35 cellular contexts compared by ENCODE assay signal in genomic region chr1:165402517-165403111, GRCh38. TPM values are rescaled to one million over a fixed set of nuclear protein-coding genes. Genes with fewer than 3 reads are reported as not detected.
"Had no signal": no experiment of that assay in that cellular context is flagged by ENCODE, and none has a peak within 500 bp of the region (broad histone marks: within the 10 kb centered on the region; RNA-seq: fewer than 3 reads in every experiment).

No MANE protein-coding gene starts in this region.

- H3K4me1 Mint-ChIP-seq: naive B cell had no signal

- H3K9me3 Mint-ChIP-seq: effector memory CD8-positive, alpha-beta T cell; mesothelial cell of epicardium; naive B cell; natural killer cell treated with Interleukin-12 subunit alpha and Interleukin-12 subunit beta and Interleukin-15 and Interleukin-18, amount 100 ng/mL, for 72 hours; neural crest cell; stimulated activated naive CD8-positive, alpha-beta T cell treated with anti-CD3 and anti-CD28 coated beads, Interleukin-15, amount 100 ng/mL, for 72 hours; type B pancreatic cell had no signal

- FAIRE-seq: endometrium, islet of Langerhans had no signal

- H3K36me3 Mint-ChIP-seq: mesothelial cell of epicardium; naive B cell; natural killer cell treated with Interleukin-12 subunit alpha and Interleukin-12 subunit beta and Interleukin-15 and Interleukin-18, amount 100 ng/mL, for 72 hours; type B pancreatic cell had no signal

- H3K27me3 ChIP-seq: suprapubic skin, thyroid gland had no signal

- H3K4me3 Mint-ChIP-seq: effector memory CD8-positive, alpha-beta T cell; mesothelial cell of epicardium; naive B cell; natural killer cell treated with Interleukin-12 subunit alpha and Interleukin-12 subunit beta and Interleukin-15 and Interleukin-18, amount 100 ng/mL, for 72 hours; neural crest cell; stimulated activated naive CD8-positive, alpha-beta T cell treated with anti-CD3 and anti-CD28 coated beads, Interleukin-15, amount 100 ng/mL, for 72 hours; type B pancreatic cell had no signal

- H3K9me3 ChIP-seq: esophagus squamous epithelium, heart right ventricle, left lung, mucosa of descending colon, suprapubic skin, thyroid gland had no signal

- H3K4me1 ChIP-seq: left lung, parathyroid adenoma, thyroid gland had no signal

- H3K27ac Mint-ChIP-seq: effector memory CD8-positive, alpha-beta T cell; mesothelial cell of epicardium; naive B cell; natural killer cell treated with Interleukin-12 subunit alpha and Interleukin-12 subunit beta and Interleukin-15 and Interleukin-18, amount 100 ng/mL, for 72 hours; progenitor cell of endocrine pancreas; stimulated activated naive CD8-positive, alpha-beta T cell treated with anti-CD3 and anti-CD28 coated beads, Interleukin-15, amount 100 ng/mL, for 72 hours; type B pancreatic cell had no signal

- H3K4me3 ChIP-seq: esophagus squamous epithelium, heart right ventricle, left lung, mucosa of descending colon, smooth muscle cell, suprapubic skin, thyroid gland had no signal

- H3K36me3 ChIP-seq: esophagus squamous epithelium, left lung, suprapubic skin, thyroid gland had no signal

- ATAC-seq: effector memory CD8-positive, alpha-beta T cell; left cardiac atrium; left lung; mucosa of descending colon; natural killer cell treated with Interleukin-12 subunit alpha and Interleukin-12 subunit beta and Interleukin-15 and Interleukin-18, amount 100 ng/mL, for 72 hours; sciatic nerve; stimulated activated naive CD8-positive, alpha-beta T cell treated with anti-CD3 and anti-CD28 coated beads, Interleukin-15, amount 100 ng/mL, for 72 hours had no signal

- H3K27ac ChIP-seq: esophagus squamous epithelium, heart right ventricle, left lung, parathyroid adenoma, suprapubic skin, thyroid gland had no signal

- H3K4me2 ChIP-seq: smooth muscle cell had no signal

- H3K9ac ChIP-seq: parathyroid adenoma had no signal

- DNase-seq: cortex of kidney; effector memory CD8-positive, alpha-beta T cell; erythroblast; esophagus squamous epithelium; foreskin melanocyte; glutamatergic neuron; heart right ventricle; hippocampal formation; left cardiac atrium; left lung; mesenchymal stem cell; mucosa of descending colon; naive B cell; stimulated activated CD4-positive, alpha-beta T cell treated with anti-CD3 and anti-CD28 coated beads, Interleukin-12 subunit alpha, Interleukin-12 subunit beta, amount 100 ng/mL, for 4 hours; stimulated activated CD4-positive, alpha-beta T cell treated with anti-CD3 and anti-CD28 coated beads, Interleukin-1b, Interleukin-23, amount 100 ng/mL, for 48 hours; stimulated activated CD4-positive, alpha-beta T cell treated with anti-CD3 and anti-CD28 coated beads, Interleukin-4, amount 100 ng/mL, for 1 hour; stimulated activated CD8-positive, alpha-beta memory T cell treated with anti-CD3 and anti-CD28 coated beads, Interleukin-4, amount 100 ng/mL, for 48 hours; stimulated activated naive CD4-positive, alpha-beta T cell; stimulated activated naive CD8-positive, alpha-beta T cell treated with anti-CD3 and anti-CD28 coated beads, Interleukin-15, amount 100 ng/mL, for 72 hours; thyroid gland had no signal

- H2AFZ ChIP-seq: parathyroid adenoma had no signal

RNA-seq across cellular contexts. Expression of gene RXRG, which starts 42.3 kb away (rescaled TPM):
- total RNA-seq: dermis microvascular lymphatic vessel endothelial cell; kidney epithelial cell; lung microvascular endothelial cell; natural killer cell treated with Interleukin-12 subunit alpha and Interleukin-12 subunit beta and Interleukin-15 and Interleukin-18, amount 100 ng/mL, for 72 hours; osteoblast; smooth muscle cell had no signal

RNA-seq across cellular contexts. Expression of gene LMX1A, which starts 46.1 kb away (rescaled TPM):
- total RNA-seq: dermis microvascular lymphatic vessel endothelial cell; kidney epithelial cell; left lung; lung microvascular endothelial cell; natural killer cell treated with Interleukin-12 subunit alpha and Interleukin-12 subunit beta and Interleukin-15 and Interleukin-18, amount 100 ng/mL, for 72 hours; neural crest cell; osteoblast; progenitor cell of endocrine pancreas; smooth muscle cell had no signal
- polyA plus RNA-seq: smooth muscle cell had no signal
